ENCODE assay signal across 1 cellular context in the genomic region with DNA sequence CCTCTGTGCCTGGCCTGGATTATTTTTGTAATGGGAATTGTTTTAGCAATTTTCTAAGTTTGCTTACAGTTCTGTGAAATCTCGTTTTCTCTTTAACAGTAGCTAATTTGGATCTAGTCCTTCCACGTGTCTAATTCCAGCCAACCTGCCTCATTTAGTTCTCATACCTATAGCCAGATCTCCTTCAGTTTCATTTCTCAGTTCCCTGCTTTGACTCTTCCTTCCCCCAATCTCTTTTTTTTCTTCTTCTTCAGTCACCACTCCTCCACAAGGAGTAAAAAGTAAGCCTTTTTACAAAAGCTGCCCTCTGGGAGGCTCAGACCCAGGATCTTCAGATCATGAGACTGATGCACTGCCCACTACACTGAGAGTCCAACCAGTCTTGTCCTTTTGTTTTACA.
TF ChIP-seq lines count a peak whose summit lies in the region.

No MANE protein-coding gene starts in this region.

TF ChIP-seq in GM23338, 12 proteins besides CTCF, POLR2A, EP300 and RAD21 (continued from another document):
- TF ChIP-seq, protein P1, sequence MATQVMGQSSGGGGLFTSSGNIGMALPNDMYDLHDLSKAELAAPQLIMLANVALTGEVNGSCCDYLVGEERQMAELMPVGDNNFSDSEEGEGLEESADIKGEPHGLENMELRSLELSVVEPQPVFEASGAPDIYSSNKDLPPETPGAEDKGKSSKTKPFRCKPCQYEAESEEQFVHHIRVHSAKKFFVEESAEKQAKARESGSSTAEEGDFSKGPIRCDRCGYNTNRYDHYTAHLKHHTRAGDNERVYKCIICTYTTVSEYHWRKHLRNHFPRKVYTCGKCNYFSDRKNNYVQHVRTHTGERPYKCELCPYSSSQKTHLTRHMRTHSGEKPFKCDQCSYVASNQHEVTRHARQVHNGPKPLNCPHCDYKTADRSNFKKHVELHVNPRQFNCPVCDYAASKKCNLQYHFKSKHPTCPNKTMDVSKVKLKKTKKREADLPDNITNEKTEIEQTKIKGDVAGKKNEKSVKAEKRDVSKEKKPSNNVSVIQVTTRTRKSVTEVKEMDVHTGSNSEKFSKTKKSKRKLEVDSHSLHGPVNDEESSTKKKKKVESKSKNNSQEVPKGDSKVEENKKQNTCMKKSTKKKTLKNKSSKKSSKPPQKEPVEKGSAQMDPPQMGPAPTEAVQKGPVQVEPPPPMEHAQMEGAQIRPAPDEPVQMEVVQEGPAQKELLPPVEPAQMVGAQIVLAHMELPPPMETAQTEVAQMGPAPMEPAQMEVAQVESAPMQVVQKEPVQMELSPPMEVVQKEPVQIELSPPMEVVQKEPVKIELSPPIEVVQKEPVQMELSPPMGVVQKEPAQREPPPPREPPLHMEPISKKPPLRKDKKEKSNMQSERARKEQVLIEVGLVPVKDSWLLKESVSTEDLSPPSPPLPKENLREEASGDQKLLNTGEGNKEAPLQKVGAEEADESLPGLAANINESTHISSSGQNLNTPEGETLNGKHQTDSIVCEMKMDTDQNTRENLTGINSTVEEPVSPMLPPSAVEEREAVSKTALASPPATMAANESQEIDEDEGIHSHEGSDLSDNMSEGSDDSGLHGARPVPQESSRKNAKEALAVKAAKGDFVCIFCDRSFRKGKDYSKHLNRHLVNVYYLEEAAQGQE (IDR thresholded peaks at IDR 0.05; ENCODE audit: unreplicated experiment): no peak
